In genomic region chrY:24561422-24561821, GRCh38 we compare ENCODE assay signal across 5 cellular contexts. TPM values are rescaled to one million over a fixed set of nuclear protein-coding genes. Genes with fewer than 3 reads are reported as not detected.
"Had no signal": no experiment of that assay in that cellular context is flagged by ENCODE, and none has a peak within 500 bp of the region (broad histone marks: within the 10 kb centered on the region; RNA-seq: fewer than 3 reads in every experiment).

No MANE protein-coding gene starts in this region.

RNA-seq across cellular contexts. Expression of gene BPY2B, which starts 56.4 kb away (rescaled TPM):
- total RNA-seq: HepG2, HT-29, HT1080, IMR-90, K562 had no signal
